Comparison of ENCODE assay signal across 8 cellular contexts in genomic region chr15:68558318-68559305, GRCh38. TPM values are rescaled to one million over a fixed set of nuclear protein-coding genes. Genes with fewer than 3 reads are reported as not detected.
DNase-seq lines count a peak whose midpoint lies in the region; ATAC-seq, FAIRE-seq and TF ChIP-seq lines count a peak whose summit lies in the region.

No MANE protein-coding gene starts in this region.

- H3K4me3 ChIP-seq in bronchial epithelial cell (ENCODE audit: low read depth, low read length), result peak overlapping the region; percentile 38
- H3K4me3 ChIP-seq in upper lobe of left lung, result peak overlapping the region in 3 of 4 donors; percentile 34 to 47 (median 47)

- FAIRE-seq in bronchial epithelial cell (lab: Jason Lieb, UNC), result no peak

- WGBS in upper lobe of left lung, 2 donors, result 37 to 47% methylated on average over 30 of the region's 30 CpGs

- no peaks in the 10 kb centered on the region for H3K36me3 ChIP-seq in bronchial epithelial cell (ENCODE audit: control insufficient read depth, insufficient read depth, low read length)
- no peaks in the 10 kb centered on the region for H3K36me3 ChIP-seq in upper lobe of left lung

- intact Hi-C loops in cardiac septum (cut with DNase I) (loop anchor here (1.0 to 5.0 kb wide), 2 partner anchors 115 to 169 kb away; no protein-coding TSS in a partner anchor), Right ventricle myocardium inferior (cut with DNase I) (loop anchor here (1.0 to 5.0 kb wide), 2 partner anchors 116 to 264 kb away; partner anchors contain the start of gene ANP32A)

- ATAC-seq in Right ventricle myocardium inferior, result no peak
- no peak for ATAC-seq in upper lobe of left lung (ENCODE audit: low FRiP score in 2 of 2)
- ATAC-seq in GM18519 (IDR thresholded peaks at IDR 0.05; ENCODE audit: low FRiP score, unreplicated experiment), result no peak

- no peaks in the 10 kb centered on the region for H3K9me3 ChIP-seq in upper lobe of left lung

- H3K27ac ChIP-seq in upper lobe of left lung, result no peak overlapping the region

- no peak for TF ChIP-seq EP300 in upper lobe of left lung (IDR thresholded peaks at IDR 0.05)

- DNase-seq in cardiac septum (ENCODE audit: low spot score) (peak; percentile 66), Right ventricle myocardium inferior (ENCODE audit: missing footprints) (no peak), bronchial epithelial cell (ENCODE audit: low read depth) (peak; percentile 60), mesenteric fat pad (ENCODE audit: low spot score) (peak; percentile 78), upper lobe of left lung (peak; percentile 25 to 70), NCI-H2171 treated with DMSO at 0.1 percent for 48 hours (lab: John Stamatoyannopoulos, UW) (no peak)
- DNase-seq in activated effector memory CD4-positive, alpha-beta T cell treated with Interleukin-2 at 50 U/mL for 16 hours, result no peak

- peaks cover 9 to 20% (median 13%) of the 10 kb centered on the region in 4 donors for H3K4me1 ChIP-seq in upper lobe of left lung

- H3K27me3 ChIP-seq in bronchial epithelial cell (ENCODE audit: control insufficient read depth, insufficient read depth, low read length), result no peaks in the 10 kb centered on the region
- H3K27me3 ChIP-seq in upper lobe of left lung, result no peaks in the 10 kb centered on the region

- no peak for TF ChIP-seq POLR2A in upper lobe of left lung (IDR thresholded peaks at IDR 0.05)

- TF ChIP-seq CTCF in bronchial epithelial cell (IDR thresholded peaks at IDR 0.05; ENCODE audit: insufficient read depth, low read length, severe bottlenecking) (no peak), upper lobe of left lung (IDR thresholded peaks at IDR 0.05) (no peak)

RNA-seq across cellular contexts. Expression of gene CORO2B, which starts 20.2 kb away (rescaled TPM):
- total RNA-seq in cardiac septum (2.7 TPM), Right ventricle myocardium inferior (8.5 TPM), bronchial epithelial cell (under 0.01 TPM in 1 of 2 replicates, not detected in the other), mesenteric fat pad (4.9 TPM), upper lobe of left lung (1 to 10 TPM in 5 of 6 donors, under 1 TPM in 1; 0.79 to 9.0 (median 2.0) TPM)

Comparison
In these comparisons a context has a peak if more than half of its experiments do, and no peak if none do; other contexts are left out.
1. DNase-seq: peak in cardiac septum (single experiment), bronchial epithelial cell (single experiment), mesenteric fat pad (single experiment) and upper lobe of left lung (2 of 2); none in Right ventricle myocardium inferior (single experiment), NCI-H2171 treated with DMSO at 0.1 percent for 48 hours (single experiment) and activated effector memory CD4-positive, alpha-beta T cell treated with Interleukin-2 at 50 U/mL for 16 hours (single experiment).